Comparison of ENCODE assay signal across 23 cellular contexts in the genomic region with DNA sequence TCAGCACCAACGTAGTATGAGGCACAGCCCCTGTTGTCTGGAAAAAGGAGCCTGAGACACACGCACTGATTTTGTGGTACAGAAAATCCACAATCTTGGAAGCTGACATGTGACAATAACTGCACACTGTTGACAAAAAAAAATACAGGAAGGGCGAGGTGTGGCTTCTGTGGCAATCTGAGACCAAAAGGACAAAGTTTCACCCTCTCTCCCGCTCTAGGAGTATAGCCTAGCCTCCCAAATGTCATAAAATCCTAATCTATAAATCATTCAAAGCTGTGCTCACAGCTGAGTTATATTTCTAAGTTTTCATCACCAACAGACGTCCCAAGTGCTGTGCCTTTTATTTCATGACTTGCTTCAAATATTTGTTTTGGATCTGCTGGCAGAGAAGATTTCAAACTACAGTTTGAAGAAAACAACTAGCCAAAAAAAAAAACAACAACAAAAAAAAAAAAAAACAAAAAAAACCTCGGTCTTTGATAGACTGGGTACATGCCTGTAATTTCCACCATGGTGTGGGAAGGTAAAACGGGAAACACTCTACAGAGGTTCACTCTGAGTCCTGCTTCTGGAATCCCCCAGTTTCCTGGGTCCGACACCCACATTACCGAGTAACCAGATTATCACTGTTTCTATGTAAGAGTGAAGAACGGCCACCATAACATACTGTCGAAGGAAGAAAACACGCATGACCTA.
DNase-seq lines count a peak whose midpoint lies in the region; ATAC-seq and TF ChIP-seq lines count a peak whose summit lies in the region.
"Had no signal": no experiment of that assay in that cellular context is flagged by ENCODE, and none has a peak within 500 bp of the region (broad histone marks: within the 10 kb centered on the region; RNA-seq: fewer than 3 reads in every experiment).

No MANE protein-coding gene starts in this region.

- H3K4me3 ChIP-seq in AG10803 (ENCODE audit: low read length) (peak overlapping the region; percentile 26), PC-3 (ENCODE audit: low read length) (no peak overlapping the region), right cardiac atrium (ENCODE audit: low read length) (peak overlapping the region; percentile 17), sigmoid colon (peak overlapping the region in 3 of 4 donors; percentile 11 to 18 (median 13)), upper lobe of right lung (no peak overlapping the region)
- H3K4me3 ChIP-seq: BLaER1 treated with 17β-estradiol and CSF1 and Interleukin-3, amounts not matched to agents 10 nM and 100 nM had no signal

- peak overlapping the region in 1 of 2 donors; percentile 23 for H3K27ac Mint-ChIP-seq in effector memory CD8-positive, alpha-beta T cell
- H3K27ac Mint-ChIP-seq: activated CD8-positive, alpha-beta T cell treated with anti-CD3 and anti-CD28 coated beads, Interleukin-2, amount 10 ng/mL, durations not matched to agents 7 days and 5 days; activated naive CD8-positive, alpha-beta T cell; brain had no signal

- ATAC-seq in PC-3 = no peak
- ATAC-seq in right cardiac atrium = peak; percentile 63 to 64
- no peak for ATAC-seq in effector memory CD8-positive, alpha-beta T cell (replicated peaks)
- no peak for ATAC-seq in GM21367 (IDR thresholded peaks at IDR 0.05; ENCODE audit: unreplicated experiment)
- ATAC-seq in upper lobe of right lung = no peak
- ATAC-seq: activated CD8-positive, alpha-beta T cell treated with anti-CD3 and anti-CD28 coated beads, Interleukin-2, amount 10 ng/mL, durations not matched to agents 7 days and 5 days; Panc1 had no signal

- DNase-seq in AG10803 (ENCODE audit: low read depth) (no peak), PC-3 (no peak), right cardiac atrium (no peak), sigmoid colon (no peak), upper lobe of right lung (no peak), NCI-H1105 treated with DMSO at 0.1 percent for 48 hours (lab: John Stamatoyannopoulos, UW) (no peak)
- no peak for DNase-seq in effector memory CD8-positive, alpha-beta T cell
- DNase-seq: activated CD4-positive, CD25-positive, alpha-beta regulatory T cell; activated CD8-positive, alpha-beta T cell treated with anti-CD3 and anti-CD28 coated beads, Interleukin-2, amount 10 ng/mL, durations not matched to agents 7 days and 5 days; Calu3; EL; GOT3; hippocampal formation; kidney; NCI-H774; stimulated activated naive CD4-positive, alpha-beta T cell; trophoblast cell had no signal

- no peak overlapping the region for H3K9ac ChIP-seq in PC-3 (ENCODE audit: low read length)
- H3K9ac ChIP-seq: BLaER1 treated with 17β-estradiol and CSF1 and Interleukin-3, amounts not matched to agents 10 nM and 100 nM had no signal

- H3K4me1 ChIP-seq in PC-3 (ENCODE audit: insufficient read depth, low read length) = 0 out of 2 replicates have a peak, but pooled peaks cover 7% of the 10 kb centered on the region
- no peaks in the 10 kb centered on the region for H3K4me1 ChIP-seq in right cardiac atrium (ENCODE audit: control insufficient read depth, insufficient read depth, low read length)
- peaks cover 0 to 20% (median 0%) of the 10 kb centered on the region in 4 donors for H3K4me1 ChIP-seq in sigmoid colon
- H3K4me1 ChIP-seq in upper lobe of right lung = no peaks in the 10 kb centered on the region

- TF ChIP-seq POLR2A in sigmoid colon (IDR thresholded peaks at IDR 0.05) = no peak

- H3K9me2 ChIP-seq in PC-3 (replicated peaks; ENCODE audit: low read length) = no peaks in the 10 kb centered on the region

- CTCF ChIA-PET in PC-3 (lab: Charles Lee) = no interaction called here

- no peaks in the 10 kb centered on the region for H3K9me3 ChIP-seq in PC-3 (ENCODE audit: low read length)
- no peaks in the 10 kb centered on the region for H3K9me3 ChIP-seq in right cardiac atrium (ENCODE audit: control insufficient read depth, low read length)
- no peaks in the 10 kb centered on the region for H3K9me3 ChIP-seq in sigmoid colon
- H3K9me3 ChIP-seq in upper lobe of right lung = no peaks in the 10 kb centered on the region
- H3K9me3 ChIP-seq: BLaER1 treated with 17β-estradiol and CSF1 and Interleukin-3, amounts not matched to agents 10 nM and 100 nM had no signal

- no peak for TF ChIP-seq EP300 in sigmoid colon (IDR thresholded peaks at IDR 0.05)

- H3K4me2 ChIP-seq in PC-3 (ENCODE audit: low read length) = 0 out of 2 replicates have a peak overlapping the region, but pooled peaks have one; percentile 2

- no peaks in the 10 kb centered on the region for H3K9me3 Mint-ChIP-seq in effector memory CD8-positive, alpha-beta T cell
- H3K9me3 Mint-ChIP-seq: brain had no signal

- TF ChIP-seq CTCF in AG10803 (conservative IDR thresholded peaks at IDR 0.05; ENCODE audit: low read length) (no peak), PC-3 (conservative IDR thresholded peaks at IDR 0.05; ENCODE audit: low read depth, low read length) (no peak), sigmoid colon (IDR thresholded peaks at IDR 0.05) (no peak), upper lobe of right lung (IDR thresholded peaks at IDR 0.05) (no peak)

- intact Hi-C loops in PC-3 (cut with micrococcal nuclease) (no loop called here), right cardiac atrium (cut with DNase I) (no loop called here), sigmoid colon (cut with DNase I) (no loop called here), upper lobe of right lung (cut with DNase I) (no loop called here)

- peaks cover 0 to 7% of the 10 kb centered on the region in 2 donors for H3K4me1 Mint-ChIP-seq in effector memory CD8-positive, alpha-beta T cell (ENCODE audit: low read depth in 2 of 2)

- peaks cover 4% of the 10 kb centered on the region for H3K36me3 Mint-ChIP-seq in effector memory CD8-positive, alpha-beta T cell (ENCODE audit: insufficient read depth)
- H3K36me3 Mint-ChIP-seq: brain had no signal

- no TSS peak for BruUV-seq in PC-3 (replicated peaks; lab: Mats Ljungman, UMichigan)

- no peaks in the 10 kb centered on the region for H3K79me2 ChIP-seq in PC-3 (ENCODE audit: low read length)

- no peaks in the 10 kb centered on the region for H3K36me3 ChIP-seq in PC-3 (ENCODE audit: low read depth, low read length)
- no peaks in the 10 kb centered on the region for H3K36me3 ChIP-seq in sigmoid colon
- no peaks in the 10 kb centered on the region for H3K36me3 ChIP-seq in upper lobe of right lung

- H3K27ac ChIP-seq in PC-3 (ENCODE audit: low read length) (no peak overlapping the region), right cardiac atrium (ENCODE audit: low read length) (peak overlapping the region; percentile 18), sigmoid colon (peak overlapping the region in 3 of 4 donors; percentile 17 to 50 (median 44)), upper lobe of right lung (no peak overlapping the region)
- H3K27ac ChIP-seq: BLaER1 treated with 17β-estradiol and CSF1 and Interleukin-3, amounts not matched to agents 10 nM and 100 nM; coronary artery had no signal

- H2AFZ ChIP-seq in PC-3 (ENCODE audit: low read length) = peak overlapping the region; percentile 43; the same call in 1 of the 2 replicates

- H3K4me3 Mint-ChIP-seq in effector memory CD8-positive, alpha-beta T cell = no peak overlapping the region
- H3K4me3 Mint-ChIP-seq: activated CD8-positive, alpha-beta T cell treated with anti-CD3 and anti-CD28 coated beads, Interleukin-2, amount 10 ng/mL, durations not matched to agents 7 days and 5 days; activated naive CD8-positive, alpha-beta T cell; brain had no signal

- 56% methylated on average over 12 of the region's 12 CpGs for WGBS in right cardiac atrium
- WGBS in sigmoid colon, 2 donors = 29 to 67% methylated on average over 12 of the region's 12 CpGs

- H4K20me1 ChIP-seq in PC-3 (ENCODE audit: low read length) = no peaks in the 10 kb centered on the region
- H4K20me1 ChIP-seq: BLaER1 treated with 17β-estradiol and CSF1 and Interleukin-3, amounts not matched to agents 10 nM and 100 nM had no signal

- no peaks in the 10 kb centered on the region for H3F3A ChIP-seq in PC-3 (ENCODE audit: low read length, unreplicated experiment)

- H3K27me3 ChIP-seq in PC-3 (ENCODE audit: low read length) = no peaks in the 10 kb centered on the region
- no peaks in the 10 kb centered on the region for H3K27me3 ChIP-seq in right cardiac atrium (ENCODE audit: control insufficient read depth, insufficient read depth)
- no peaks in the 10 kb centered on the region for H3K27me3 ChIP-seq in sigmoid colon
- no peaks in the 10 kb centered on the region for H3K27me3 ChIP-seq in upper lobe of right lung
- H3K27me3 ChIP-seq: BLaER1 treated with 17β-estradiol and CSF1 and Interleukin-3, amounts not matched to agents 10 nM and 100 nM had no signal

- no peaks in the 10 kb centered on the region for H3K27me3 Mint-ChIP-seq in effector memory CD8-positive, alpha-beta T cell
- H3K27me3 Mint-ChIP-seq: activated naive CD8-positive, alpha-beta T cell; brain had no signal

- POLR2A ChIA-PET in PC-3 (lab: Charles Lee; ENCODE audit: unreplicated experiment) = no interaction called here

Comparison
In these comparisons a context has a peak if more than half of its experiments do, and no peak if none do; other contexts are left out.
1. H3K4me3 ChIP-seq: peak in AG10803 (single experiment), right cardiac atrium (single experiment) and sigmoid colon (3 of 4); none in PC-3 (single experiment) and upper lobe of right lung (single experiment).
2. ATAC-seq: peak in right cardiac atrium (2 of 2); none in PC-3 (single experiment), effector memory CD8-positive, alpha-beta T cell (single experiment), GM21367 (single experiment) and upper lobe of right lung (single experiment).
3. H3K27ac ChIP-seq: peak in right cardiac atrium (single experiment) and sigmoid colon (3 of 4); none in PC-3 (single experiment) and upper lobe of right lung (single experiment).